Comparison of ENCODE assay signal across 8 cellular contexts in genomic region chr2:158191569-158191968, GRCh38.
DNase-seq lines count a peak whose midpoint lies in the region; ATAC-seq and TF ChIP-seq lines count a peak whose summit lies in the region.

No MANE protein-coding gene starts in this region.

- no peak for TF ChIP-seq CTCF in Loucy (conservative IDR thresholded peaks at IDR 0.05; ENCODE audit: low read length)
- no peak for TF ChIP-seq CTCF in lower lobe of right lung (IDR thresholded peaks at IDR 0.05)

- H3K79me2 ChIP-seq in Loucy (ENCODE audit: insufficient read depth, low read length), result no peaks in the 10 kb centered on the region

- no peak overlapping the region for H3K9ac ChIP-seq in Loucy (ENCODE audit: low read depth, low read length, poor library complexity, severe bottlenecking)

- H3K4me3 ChIP-seq in Loucy (ENCODE audit: low read length, poor library complexity, severe bottlenecking) (no peak overlapping the region), lower lobe of right lung (peak overlapping the region; percentile 12)
- H3K4me3 ChIP-seq in CD8-positive, alpha-beta memory T cell (ENCODE audit: low read length), result no peak overlapping the region

- no peaks in the 10 kb centered on the region for H3F3A ChIP-seq in Loucy (ENCODE audit: low read depth)

- peak overlapping the region; percentile 28 for H3K27ac ChIP-seq in lower lobe of right lung
- H3K27ac ChIP-seq in CD8-positive, alpha-beta memory T cell (ENCODE audit: low read depth, low read length), result no peak overlapping the region

- peak overlapping the region in 1 of 7 donors; percentile 16 for H3K4me3 Mint-ChIP-seq in CD8-positive, alpha-beta memory T cell

- peak; percentile 19 for ATAC-seq in GM18519 (IDR thresholded peaks at IDR 0.05; ENCODE audit: low FRiP score, unreplicated experiment)
- ATAC-seq in GM21723 (IDR thresholded peaks at IDR 0.05; ENCODE audit: unreplicated experiment), result peak; percentile 43
- ATAC-seq in lower lobe of right lung, result no peak

- H3K36me3 Mint-ChIP-seq in CD8-positive, alpha-beta memory T cell, result no peaks in the 10 kb centered on the region

- peaks cover 0 to 2% (median 0%) of the 10 kb centered on the region in 5 donors for H3K9me3 Mint-ChIP-seq in CD8-positive, alpha-beta memory T cell

- no peaks in the 10 kb centered on the region for H3K9me3 ChIP-seq in Loucy (ENCODE audit: insufficient read depth, low read depth, low read length)
- H3K9me3 ChIP-seq in lower lobe of right lung, result no peaks in the 10 kb centered on the region
- no peaks in the 10 kb centered on the region for H3K9me3 ChIP-seq in CD8-positive, alpha-beta memory T cell (ENCODE audit: low read length)

- POLR2A ChIA-PET in CD8-positive, alpha-beta memory T cell (lab: Charles Lee), result no interaction called here

- peaks cover 18% of the 10 kb centered on the region for H3K27me3 ChIP-seq in Loucy (ENCODE audit: insufficient read depth, low read length, poor library complexity, severe bottlenecking)
- no peaks in the 10 kb centered on the region for H3K27me3 ChIP-seq in lower lobe of right lung (ENCODE audit: low read depth)
- no peaks in the 10 kb centered on the region for H3K27me3 ChIP-seq in CD8-positive, alpha-beta memory T cell (ENCODE audit: insufficient read depth, low read length, poor library complexity, severe bottlenecking)

- H3K4me1 ChIP-seq in Loucy (ENCODE audit: insufficient read depth, low read length, poor library complexity, severe bottlenecking) (no peaks in the 10 kb centered on the region), lower lobe of right lung (peaks cover 8% of the 10 kb centered on the region)
- peaks cover 16% of the 10 kb centered on the region for H3K4me1 ChIP-seq in CD8-positive, alpha-beta memory T cell (ENCODE audit: insufficient read depth, low read length)

- CTCF ChIA-PET in CD8-positive, alpha-beta memory T cell (lab: Charles Lee), result no interaction called here

- intact Hi-C loops in lower lobe of right lung (cut with DNase I), result no loop called here

- H3K27me3 Mint-ChIP-seq in CD8-positive, alpha-beta memory T cell, result peaks cover 9 to 17% of the 10 kb centered on the region in 2 donors

- H3K36me3 ChIP-seq in Loucy (ENCODE audit: insufficient read depth, low read length) (no peaks in the 10 kb centered on the region), lower lobe of right lung (no peaks in the 10 kb centered on the region)
- H3K36me3 ChIP-seq in CD8-positive, alpha-beta memory T cell (ENCODE audit: insufficient read depth, low read length), result no peaks in the 10 kb centered on the region

- no peak overlapping the region for H2AFZ ChIP-seq in Loucy (ENCODE audit: low read length)

- no peak overlapping the region for H3K27ac Mint-ChIP-seq in CD8-positive, alpha-beta memory T cell

- H3K9me2 ChIP-seq in Loucy (replicated peaks; ENCODE audit: low read depth, low read length), result no peaks in the 10 kb centered on the region

- H3K4me2 ChIP-seq in Loucy (ENCODE audit: low read depth, low read length, poor library complexity, severe bottlenecking), result peak overlapping the region; percentile 25

- DNase-seq in lower lobe of right lung, result no peak
- no peak for DNase-seq in activated CD4-positive, CD25-positive, alpha-beta regulatory T cell treated with anti-CD3 and anti-CD28 coated beads, Interleukin-2, amount 50 U/mL, for 72 hours
- no peak for DNase-seq in SKM-1 treated with dmso at 0.1 percent for 144 hours (lab: John Stamatoyannopoulos, UW; ENCODE audit: unreplicated experiment)
- DNase-seq in AML-193 (lab: John Stamatoyannopoulos, UW), result no peak
- DNase-seq in CD8-positive, alpha-beta memory T cell, result no peak

- peaks cover 11 to 19% (median 16%) of the 10 kb centered on the region in 3 donors for H3K4me1 Mint-ChIP-seq in CD8-positive, alpha-beta memory T cell

- no peaks in the 10 kb centered on the region for H4K20me1 ChIP-seq in Loucy (ENCODE audit: insufficient read depth, low read length, poor library complexity, severe bottlenecking)

Comparison
In these comparisons a context has a peak if more than half of its experiments do, and no peak if none do; other contexts are left out.
1. ATAC-seq: peak in GM18519 (single experiment) and GM21723 (single experiment); none in lower lobe of right lung (0 of 2).